In the genomic region with DNA sequence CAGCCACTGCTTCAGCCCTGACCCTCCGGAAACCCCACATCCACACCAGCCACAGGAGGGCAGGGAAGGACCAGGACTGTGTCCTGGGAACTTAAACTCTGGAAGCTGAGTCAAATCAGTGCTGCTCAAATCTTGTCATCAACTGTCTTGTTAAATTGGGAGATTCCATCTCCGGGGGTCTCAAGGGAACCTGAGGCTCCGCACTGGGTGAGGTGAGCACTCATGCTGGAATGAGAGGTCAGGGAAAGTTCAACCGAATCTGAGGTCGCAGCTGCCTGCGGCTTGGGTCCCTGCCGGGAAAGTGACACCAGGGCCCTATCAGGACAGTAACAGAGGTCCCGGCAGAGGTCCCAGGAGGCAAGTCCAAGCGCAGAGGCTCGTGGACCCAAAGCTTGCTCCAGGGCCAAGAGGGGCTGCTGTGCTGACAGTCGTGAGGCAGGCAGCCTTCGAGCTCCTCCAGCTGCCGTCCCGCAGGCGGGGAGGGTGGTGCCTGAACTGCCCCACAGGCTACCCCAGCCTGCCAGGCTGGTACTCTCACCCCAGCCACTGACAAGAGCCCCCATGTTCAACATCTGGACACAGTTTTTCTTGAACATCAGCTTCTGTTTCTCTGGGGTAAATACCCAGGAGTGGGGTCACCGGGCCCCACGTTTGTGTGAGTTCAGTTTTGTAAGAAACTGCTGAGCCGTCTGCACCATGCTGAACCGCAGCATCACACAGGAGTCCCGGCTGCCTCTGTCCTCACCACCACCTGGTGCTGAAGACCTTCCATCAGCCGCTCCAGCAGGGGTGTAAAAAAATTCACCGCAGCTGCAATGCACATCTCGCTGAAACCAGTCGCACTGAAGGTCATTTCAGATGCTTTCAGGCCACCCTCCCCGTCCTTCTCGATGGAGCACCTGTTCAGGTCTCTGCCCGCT, we compare ENCODE assay signal across 8 cellular contexts.
DNase-seq lines count a peak whose midpoint lies in the region; TF ChIP-seq lines count a peak whose summit lies in the region.
"Had no signal": no experiment of that assay in that cellular context is flagged by ENCODE, and none has a peak within 500 bp of the region (broad histone marks: within the 10 kb centered on the region; RNA-seq: fewer than 3 reads in every experiment).

No MANE protein-coding gene starts in this region.

- H4K20me1 ChIP-seq in OCI-LY1 (ENCODE audit: insufficient read depth, low read length) = no peaks in the 10 kb centered on the region

- H3K27me3 ChIP-seq in OCI-LY1 (ENCODE audit: insufficient read depth, low read length) = no peaks in the 10 kb centered on the region
- H3K27me3 ChIP-seq in tibial artery = no peaks in the 10 kb centered on the region

- TF ChIP-seq CTCF in OCI-LY1 (IDR thresholded peaks at IDR 0.05; ENCODE audit: low read length) (no peak), tibial artery (IDR thresholded peaks at IDR 0.05) (peak; percentile 24 to 35)

- peaks cover 89% of the 10 kb centered on the region for H3K4me1 ChIP-seq in OCI-LY1 (ENCODE audit: insufficient read depth, low read length, severe bottlenecking)
- peaks cover 0 to 34% (median 3%) of the 10 kb centered on the region in 4 donors for H3K4me1 ChIP-seq in tibial artery

- intact Hi-C loops in tibial artery (cut with DNase I; ENCODE audit: low total_unique reads) = no loop called here

- H3K27ac ChIP-seq in OCI-LY1 (ENCODE audit: low read depth, low read length, poor library complexity, severe bottlenecking) (peak overlapping the region; percentile 96), tibial artery (peak overlapping the region; percentile 13 to 59)

- peak overlapping the region; percentile 40 for H3K4me2 ChIP-seq in OCI-LY1 (ENCODE audit: low read length)

- no peak overlapping the region for H2AFZ ChIP-seq in OCI-LY1 (ENCODE audit: low read length)

- H3K9me3 ChIP-seq in OCI-LY1 (ENCODE audit: low read length) (no peaks in the 10 kb centered on the region), tibial artery (no peaks in the 10 kb centered on the region)

- peaks cover 11% of the 10 kb centered on the region for H3K36me3 ChIP-seq in OCI-LY1 (ENCODE audit: insufficient read depth, low read length)
- no peaks in the 10 kb centered on the region for H3K36me3 ChIP-seq in tibial artery

- H3K9ac ChIP-seq in OCI-LY1 (ENCODE audit: low read length) = peak overlapping the region; percentile 52

- DNase-seq in dermis blood vessel endothelial cell = peak; percentile 5
- peak; percentile 62 for DNase-seq in left kidney (ENCODE audit: low read depth, low spot score)
- peak; percentile 20 to 66 for DNase-seq in tibial artery
- no peak for DNase-seq in NCI-H1694 treated with DMSO at 0.1 percent for 48 hours (lab: John Stamatoyannopoulos, UW)
- no peak for DNase-seq in NAMALWA (ENCODE audit: low spot score)
- DNase-seq in NCI-H1436 (lab: John Stamatoyannopoulos, UW) = no peak
- DNase-seq: occipital lobe had no signal

- H3K79me2 ChIP-seq in OCI-LY1 (ENCODE audit: insufficient read depth, low read length) = peaks cover 35% of the 10 kb centered on the region

- H3F3A ChIP-seq in OCI-LY1 (ENCODE audit: insufficient read depth, low read length) = no peaks in the 10 kb centered on the region

- H3K4me3 ChIP-seq in OCI-LY1 (ENCODE audit: low read depth, low read length, poor library complexity, severe bottlenecking) (peak overlapping the region; percentile 38), tibial artery (no peak overlapping the region)

- no peaks in the 10 kb centered on the region for H3K9me2 ChIP-seq in OCI-LY1 (ENCODE audit: low read depth, low read length)

Comparison
In these comparisons a context has a peak if more than half of its experiments do, and no peak if none do; other contexts are left out.
1. DNase-seq: peak in dermis blood vessel endothelial cell (single experiment), left kidney (single experiment) and tibial artery (2 of 2); none in NCI-H1694 treated with DMSO at 0.1 percent for 48 hours (single experiment), NAMALWA (single experiment) and NCI-H1436 (single experiment).